24 cellular contexts compared by ENCODE assay signal in the genomic region with DNA sequence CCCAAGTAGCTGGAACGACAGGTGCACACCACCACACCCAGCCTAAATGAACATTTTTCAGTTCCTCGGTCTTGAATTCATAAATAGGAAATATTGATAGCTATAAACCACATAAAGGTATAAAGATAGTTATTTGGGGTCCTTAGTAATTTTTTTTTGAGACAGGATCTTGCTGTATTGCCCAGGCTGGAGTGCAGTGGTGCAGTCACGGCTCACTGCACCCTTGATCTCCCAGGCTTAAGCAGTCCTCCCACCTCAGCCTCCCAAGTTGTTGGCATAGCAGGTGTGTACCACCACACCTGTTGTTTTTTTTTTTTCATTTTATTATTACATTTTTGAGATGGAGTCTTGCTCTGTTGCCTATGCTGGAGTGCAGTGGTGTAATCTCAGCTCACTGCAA. TPM values are rescaled to one million over a fixed set of nuclear protein-coding genes. Genes with fewer than 3 reads are reported as not detected.
DNase-seq lines count a peak whose midpoint lies in the region; ATAC-seq, FAIRE-seq and TF ChIP-seq lines count a peak whose summit lies in the region.
"Had no signal": no experiment of that assay in that cellular context is flagged by ENCODE, and none has a peak within 500 bp of the region (broad histone marks: within the 10 kb centered on the region; RNA-seq: fewer than 3 reads in every experiment).

No MANE protein-coding gene starts in this region.

- BruUV-seq in HepG2 (replicated peaks; lab: Mats Ljungman, UMichigan): no TSS peak

- H3K27ac ChIP-seq in HepG2 (ENCODE audit: extremely low read length, insufficient read depth, low read length): no peak overlapping the region
- H3K27ac ChIP-seq in right lobe of liver: no peak overlapping the region
- H3K27ac ChIP-seq in subcutaneous abdominal adipose tissue (ENCODE audit: low read depth, low read length): peak overlapping the region; percentile 97

- H3K4me1 ChIP-seq in HepG2 (ENCODE audit: insufficient read depth, low read length) (peaks cover 48% of the 10 kb centered on the region), right lobe of liver (peaks cover 0 to 36% (median 11%) of the 10 kb centered on the region in 4 donors), subcutaneous abdominal adipose tissue (ENCODE audit: control insufficient read depth in 5 of 5, insufficient read depth in 5 of 5, low read length in 5 of 5) (peaks cover 5 to 48% (median 28%) of the 10 kb centered on the region in 5 donors)

- H3K4me2 ChIP-seq in HepG2 (ENCODE audit: low read depth, low read length): no peak overlapping the region
- H3K4me2 ChIP-seq: GM23338 had no signal

- H4K20me1 ChIP-seq in HepG2 (ENCODE audit: insufficient read depth, low read length): peaks cover 6% of the 10 kb centered on the region

- TF ChIP-seq EP300 in HepG2 (IDR thresholded peaks at IDR 0.05; ENCODE audit: low read depth in 2 of 2, low read length in 2 of 2): no peak
- TF ChIP-seq EP300 in HepG2 (CRISPR knock-in tag; IDR thresholded peaks at IDR 0.05; ENCODE audit: borderline replicate concordance): no peak

- ATAC-seq in HepG2: no peak
- no peak for ATAC-seq in right lobe of liver
- no peak for ATAC-seq in GM21381 (IDR thresholded peaks at IDR 0.05; ENCODE audit: unreplicated experiment)
- no peak for ATAC-seq in GM19395 (IDR thresholded peaks at IDR 0.05; ENCODE audit: unreplicated experiment)
- no peak for ATAC-seq in stimulated activated naive B cell treated with anti-CD40 and anti-IgM and Interleukin-4, amounts not matched to agents 10 μg/mL and 1 μg/mL and 100 μg/mL, for 72 hours (replicated peaks)
- ATAC-seq: GM23338 had no signal

- WGBS in HepG2 (ENCODE audit: low lambda C conversion rate): 88% methylated on average over 3 of the region's 3 CpGs
- WGBS in right lobe of liver (ENCODE audit: insufficient coverage, low coverage, low lambda C conversion rate, missing lambda C conversion rate): 94% methylated on average over 3 of the region's 3 CpGs

- H3K9me3 Mint-ChIP-seq in chondrocyte (ENCODE audit: low read depth): no peaks in the 10 kb centered on the region
- no peaks in the 10 kb centered on the region for H3K9me3 Mint-ChIP-seq in osteocyte (ENCODE audit: unreplicated experiment)
- no peaks in the 10 kb centered on the region for H3K9me3 Mint-ChIP-seq in stimulated activated naive B cell treated with anti-CD40 and anti-IgM and Interleukin-4, amounts not matched to agents 10 μg/mL and 1 μg/mL and 100 μg/mL, for 72 hours
- H3K9me3 Mint-ChIP-seq: GM23338, H9 had no signal

- FAIRE-seq in HepG2 (lab: Jason Lieb, UNC): no peak
- FAIRE-seq: GM18507, HTR-8/SVneo had no signal

- H2AFZ ChIP-seq in HepG2 (ENCODE audit: low read length): no peak overlapping the region
- H2AFZ ChIP-seq: GM23338, PC-9 had no signal

- H3K27ac Mint-ChIP-seq in chondrocyte (ENCODE audit: unreplicated experiment) (peak overlapping the region; percentile 91), osteocyte (ENCODE audit: unreplicated experiment) (no peak overlapping the region)
- no peak overlapping the region for H3K27ac Mint-ChIP-seq in stimulated activated naive B cell treated with anti-CD40 and anti-IgM and Interleukin-4, amounts not matched to agents 10 μg/mL and 1 μg/mL and 100 μg/mL, for 72 hours
- H3K27ac Mint-ChIP-seq: GM23338, H9 had no signal

- H3K36me3 ChIP-seq in HepG2 (replicated peaks in 1 of 2; ENCODE audit: control insufficient read depth in 1 of 2, insufficient read depth in 2 of 2, low read length in 2 of 2): no peaks in the 10 kb centered on the region
- no peaks in the 10 kb centered on the region for H3K36me3 ChIP-seq in right lobe of liver
- no peaks in the 10 kb centered on the region for H3K36me3 ChIP-seq in subcutaneous abdominal adipose tissue (ENCODE audit: control insufficient read depth in 5 of 5, insufficient read depth in 5 of 5, low read length in 5 of 5)

- in situ Hi-C loops in HepG2 (cut with HindIII; ENCODE audit: extremely low pct_ligation_motif_present, low pct_unique_long_range_greater_than_20kb): no loop called here

- DNase-seq in HepG2 (ENCODE audit: low spot score) (no peak), right lobe of liver (no peak), chondrocyte (ENCODE audit: low spot score) (no peak), osteocyte (ENCODE audit: extremely low spot score, unreplicated experiment) (no peak)
- no peak for DNase-seq in stimulated activated naive B cell treated with anti-CD40 and anti-IgM and Interleukin-4, amounts not matched to agents 10 μg/mL and 1 μg/mL and 100 μg/mL, for 72 hours
- DNase-seq: 8988T; CD4-positive, CD25-positive, alpha-beta regulatory T cell; H9; KG1; MM.1S; NCI-H2029; NCI-H446 treated with DMSO at 0.1 percent for 48 hours; NCI-H526; NCI-H82; NK-92 treated with Interleukin-12 subunit alpha and Interleukin-12 subunit beta, amount 100 ng/mL, for 24 hours; PC-9; RPMI8226; SHP77 treated with DMSO at 0.1 percent for 48 hours had no signal

- POLR2A ChIA-PET in HepG2 (lab: Yijun Ruan, JAX): no interaction called here

- peaks cover 12% of the 10 kb centered on the region for H3K79me2 ChIP-seq in HepG2 (ENCODE audit: insufficient read depth, low read length)

- TF ChIP-seq CTCF in HepG2 (CRISPR knock-in tag; IDR thresholded peaks at IDR 0.05) (no peak), right lobe of liver (IDR thresholded peaks at IDR 0.05) (no peak), chondrocyte (IDR thresholded peaks at IDR 0.05) (no peak), osteocyte (IDR thresholded peaks at IDR 0.05) (no peak)

- no peak for TF ChIP-seq RAD21 in HepG2 (CRISPR knock-in tag; IDR thresholded peaks at IDR 0.05)

- H3K27me3 Mint-ChIP-seq in chondrocyte (ENCODE audit: low read depth) (no peaks in the 10 kb centered on the region), osteocyte (ENCODE audit: unreplicated experiment) (no peaks in the 10 kb centered on the region)
- no peaks in the 10 kb centered on the region for H3K27me3 Mint-ChIP-seq in stimulated activated naive B cell treated with anti-CD40 and anti-IgM and Interleukin-4, amounts not matched to agents 10 μg/mL and 1 μg/mL and 100 μg/mL, for 72 hours

- H3K9me3 ChIP-seq in HepG2 (ENCODE audit: low read length): no peaks in the 10 kb centered on the region
- H3K9me3 ChIP-seq in right lobe of liver: no peaks in the 10 kb centered on the region
- no peaks in the 10 kb centered on the region for H3K9me3 ChIP-seq in subcutaneous abdominal adipose tissue (ENCODE audit: control insufficient read depth in 5 of 5, low read length in 5 of 5)

- peaks cover 46% of the 10 kb centered on the region for H3K4me1 Mint-ChIP-seq in chondrocyte (ENCODE audit: low read depth)
- peaks cover 45% of the 10 kb centered on the region for H3K4me1 Mint-ChIP-seq in osteocyte (ENCODE audit: unreplicated experiment)
- H3K4me1 Mint-ChIP-seq in stimulated activated naive B cell treated with anti-CD40 and anti-IgM and Interleukin-4, amounts not matched to agents 10 μg/mL and 1 μg/mL and 100 μg/mL, for 72 hours: peaks cover 36 to 66% of the 10 kb centered on the region in 2 donors

- no peak overlapping the region for H3K4me3 ChIP-seq in HepG2 (replicated peaks in 1 of 3; ENCODE audit: insufficient read depth in 1 of 3, low read depth in 2 of 3, low read length in 3 of 3)
- H3K4me3 ChIP-seq in right lobe of liver: no peak overlapping the region
- no peak overlapping the region for H3K4me3 ChIP-seq in subcutaneous abdominal adipose tissue (ENCODE audit: low read depth in 1 of 5, low read length in 5 of 5)
- H3K4me3 ChIP-seq: GM23338, PC-9 had no signal

- H3K9ac ChIP-seq in HepG2 (ENCODE audit: insufficient read depth, low read depth, low read length) (no peak overlapping the region), subcutaneous abdominal adipose tissue (ENCODE audit: low read length in 5 of 5) (no peak overlapping the region)

- CTCF ChIA-PET in HepG2 (lab: Yijun Ruan, JAX; ENCODE audit: low intra/inter-chr PET ratio, low total read pairs): no interaction called here

- H3K36me3 Mint-ChIP-seq in chondrocyte (ENCODE audit: low read depth) (no peaks in the 10 kb centered on the region), osteocyte (ENCODE audit: unreplicated experiment) (no peaks in the 10 kb centered on the region)
- H3K36me3 Mint-ChIP-seq in stimulated activated naive B cell treated with anti-CD40 and anti-IgM and Interleukin-4, amounts not matched to agents 10 μg/mL and 1 μg/mL and 100 μg/mL, for 72 hours: peaks cover 13 to 44% of the 10 kb centered on the region in 2 donors
- H3K36me3 Mint-ChIP-seq: CD4-positive, CD25-positive, alpha-beta regulatory T cell had no signal

- H3K27me3 ChIP-seq in HepG2 (ENCODE audit: control insufficient read depth in 1 of 2, insufficient read depth in 2 of 2, low read length in 2 of 2) (no peaks in the 10 kb centered on the region; a peak in 1 of 5 replicates), right lobe of liver (no peaks in the 10 kb centered on the region), subcutaneous abdominal adipose tissue (ENCODE audit: control insufficient read depth in 5 of 5, insufficient read depth in 4 of 5, low read length in 5 of 5) (no peaks in the 10 kb centered on the region)

- H3K4me3 Mint-ChIP-seq in chondrocyte (ENCODE audit: unreplicated experiment): no peak overlapping the region
- H3K4me3 Mint-ChIP-seq in osteocyte (ENCODE audit: unreplicated experiment): no peak overlapping the region
- H3K4me3 Mint-ChIP-seq in stimulated activated naive B cell treated with anti-CD40 and anti-IgM and Interleukin-4, amounts not matched to agents 10 μg/mL and 1 μg/mL and 100 μg/mL, for 72 hours: no peak overlapping the region
- H3K4me3 Mint-ChIP-seq: GM23338, H9 had no signal

- no peak for TF ChIP-seq POLR2A in HepG2 (IDR thresholded peaks at IDR 0.05; ENCODE audit: insufficient read depth in 1 of 2, low read depth in 2 of 2, low read length in 2 of 2)
- TF ChIP-seq POLR2A in right lobe of liver (IDR thresholded peaks at IDR 0.05): no peak

- intact Hi-C loops in HepG2 (cut with micrococcal nuclease; ENCODE audit: unreplicated experiment) (no loop called here), right lobe of liver (cut with DNase I) (no loop called here)

RNA-seq across cellular contexts. Expression of gene PPP1R15B, which starts 3.7 kb away (rescaled TPM):
- total RNA-seq in HepG2 (2016; rRNA removed; fragmentation: Illumina TruSeq; extraction: Trizol): 20.1 and 23.8 TPM in 2 replicates
- total RNA-seq in HepG2 (2016; cell fraction: cytosol; rRNA removed; fragmentation: Illumina TruSeq; extraction: Trizol; ENCODE audit: low read depth): 2.1 and 2.7 TPM in 2 replicates
- total RNA-seq in HepG2 (2016; cell fraction: insoluble cytoplasmic fraction; rRNA removed; fragmentation: Illumina TruSeq; extraction: Trizol): 19.9 and 23.3 TPM in 2 replicates
- 9.2 and 10.4 TPM in 2 replicates for total RNA-seq in HepG2 (2016; cell fraction: membrane; rRNA removed; fragmentation: Illumina TruSeq; extraction: Trizol)
- total RNA-seq in HepG2 (2016; cell fraction: nucleus; rRNA removed; fragmentation: Illumina TruSeq; extraction: Trizol): 29.0 and 33.5 TPM in 2 replicates
- polyA plus RNA-seq in HepG2 (2011; rRNA removed): 12.7 and 13.4 TPM in 2 replicates
- polyA plus RNA-seq in HepG2 (2011; cell fraction: cytosol; rRNA removed): 9.5 and 11.8 TPM in 2 replicates
- polyA plus RNA-seq in HepG2 (2011; cell fraction: nucleus; rRNA removed): 12.8 and 14.2 TPM in 2 replicates
- 13.8 and 16.0 TPM in 2 replicates for polyA plus RNA-seq in HepG2 (2012)
- 1.2 and 1.4 TPM in 2 replicates for polyA plus RNA-seq in HepG2 (2016; cell fraction: cytosol; fragmentation: Illumina TruSeq; extraction: Trizol; ENCODE audit: low read depth)
- polyA plus RNA-seq in HepG2 (2016; cell fraction: insoluble cytoplasmic fraction; fragmentation: Illumina TruSeq; extraction: Trizol; ENCODE audit: low read depth): 15.8 and 16.0 TPM in 2 replicates
- 3.3 and 3.6 TPM in 2 replicates for polyA plus RNA-seq in HepG2 (2016; cell fraction: membrane; fragmentation: Illumina TruSeq; extraction: Trizol; ENCODE audit: low read depth)
- polyA plus RNA-seq in HepG2 (2016; cell fraction: nucleus; fragmentation: Illumina TruSeq; extraction: Trizol; ENCODE audit: insufficient read depth, low read depth): 30.8 and 34.1 TPM in 2 replicates
- polyA minus RNA-seq in HepG2 (2011; rRNA and poly(A)+ RNA removed; ENCODE audit: low replicate concordance): 29.5 and 115 TPM in 2 replicates
- polyA minus RNA-seq in HepG2 (2011; cell fraction: cytosol; rRNA and poly(A)+ RNA removed): 25.9 and 34.1 TPM in 2 replicates
- 43.4 and 52.2 TPM in 2 replicates for polyA minus RNA-seq in HepG2 (2011; cell fraction: nucleus; rRNA and poly(A)+ RNA removed)
- 10 to 100 TPM; 28.6 to 43.6 (median 34.3) TPM for total RNA-seq in right lobe of liver
- 29.7 to 41.0 TPM (median 40.9 TPM) in 3 replicates for total RNA-seq in chondrocyte
- 46.1 and 47.4 TPM in 2 replicates for total RNA-seq in osteocyte

RNA-seq across cellular contexts. Expression of gene PLEKHA6, which starts 55.6 kb away (rescaled TPM):
- 10.8 and 11.4 TPM in 2 replicates for total RNA-seq in HepG2 (2016; rRNA removed; fragmentation: Illumina TruSeq; extraction: Trizol)
- 0.40 and 1.1 TPM in 2 replicates for total RNA-seq in HepG2 (2016; cell fraction: cytosol; rRNA removed; fragmentation: Illumina TruSeq; extraction: Trizol; ENCODE audit: low read depth)
- 7.3 and 13.7 TPM in 2 replicates for total RNA-seq in HepG2 (2016; cell fraction: insoluble cytoplasmic fraction; rRNA removed; fragmentation: Illumina TruSeq; extraction: Trizol)
- 3.9 and 4.0 TPM in 2 replicates for total RNA-seq in HepG2 (2016; cell fraction: membrane; rRNA removed; fragmentation: Illumina TruSeq; extraction: Trizol)
- 16.8 and 17.2 TPM in 2 replicates for total RNA-seq in HepG2 (2016; cell fraction: nucleus; rRNA removed; fragmentation: Illumina TruSeq; extraction: Trizol)
- polyA plus RNA-seq in HepG2 (2011; rRNA removed): 5.3 and 6.4 TPM in 2 replicates
- polyA plus RNA-seq in HepG2 (2011; cell fraction: cytosol; rRNA removed): 2.2 TPM in 2 replicates
- 18.8 and 20.9 TPM in 2 replicates for polyA plus RNA-seq in HepG2 (2011; cell fraction: nucleus; rRNA removed)
- 6.1 and 6.4 TPM in 2 replicates for polyA plus RNA-seq in HepG2 (2012)
- polyA plus RNA-seq in HepG2 (2016; cell fraction: cytosol; fragmentation: Illumina TruSeq; extraction: Trizol; ENCODE audit: low read depth): 0.33 and 0.35 TPM in 2 replicates
- 5.7 and 9.8 TPM in 2 replicates for polyA plus RNA-seq in HepG2 (2016; cell fraction: insoluble cytoplasmic fraction; fragmentation: Illumina TruSeq; extraction: Trizol; ENCODE audit: low read depth)
- 1.2 and 1.6 TPM in 2 replicates for polyA plus RNA-seq in HepG2 (2016; cell fraction: membrane; fragmentation: Illumina TruSeq; extraction: Trizol; ENCODE audit: low read depth)
- polyA plus RNA-seq in HepG2 (2016; cell fraction: nucleus; fragmentation: Illumina TruSeq; extraction: Trizol; ENCODE audit: insufficient read depth, low read depth): 24.1 and 24.3 TPM in 2 replicates
- 5.2 and 11.2 TPM in 2 replicates for polyA minus RNA-seq in HepG2 (2011; rRNA and poly(A)+ RNA removed; ENCODE audit: low replicate concordance)
- 3.2 and 7.6 TPM in 2 replicates for polyA minus RNA-seq in HepG2 (2011; cell fraction: cytosol; rRNA and poly(A)+ RNA removed)
- polyA minus RNA-seq in HepG2 (2011; cell fraction: nucleus; rRNA and poly(A)+ RNA removed): 11.1 and 11.8 TPM in 2 replicates
- total RNA-seq in right lobe of liver: 10 to 100 TPM; 16.6 to 31.1 (median 22.1) TPM
- 0.15 to 1.4 TPM (median 0.51 TPM) in 3 replicates for total RNA-seq in chondrocyte
- total RNA-seq in osteocyte: 0.24 and 0.26 TPM in 2 replicates
- polyA plus RNA-seq: CD4-positive, CD25-positive, alpha-beta regulatory T cell had no signal
